ENCODE assay signal across 13 cellular contexts in genomic region chr10:107163904-107164861, GRCh38. TPM values are rescaled to one million over a fixed set of nuclear protein-coding genes. Genes with fewer than 3 reads are reported as not detected.
DNase-seq lines count a peak whose midpoint lies in the region; ATAC-seq and TF ChIP-seq lines count a peak whose summit lies in the region.
"Had no signal": no experiment of that assay in that cellular context is flagged by ENCODE, and none has a peak within 500 bp of the region (broad histone marks: within the 10 kb centered on the region; RNA-seq: fewer than 3 reads in every experiment).

Gene SORCS1 (minus strand): TSS chr10:107164706.

- under 1% methylated on average over 26 of the region's 105 CpGs for WGBS in SK-N-SH (ENCODE audit: low lambda C conversion rate)
- WGBS in ovary, 3 donors = 1 to 4% (median 3%) methylated on average over 54 to 105 of the region's 105 CpGs

- H3K4me3 ChIP-seq in BLaER1 (peak within 1 kb of the TSS; percentile 66), SK-N-SH (ENCODE audit: low read depth in 2 of 2, low read length in 1 of 2) (peak within 1 kb of the TSS; percentile 9 to 61; a peak in 3 of 4 replicates), ovary (peak within 1 kb of the TSS; percentile 33)
- H3K4me3 ChIP-seq: lung had no signal

- TF ChIP-seq RAD21 in SK-N-SH (IDR thresholded peaks at IDR 0.05; ENCODE audit: low read length) = no peak

- H3K4me1 ChIP-seq in BLaER1 (0 out of 2 replicates have a peak, but pooled peaks cover 6% of the 10 kb centered on the region), SK-N-SH (ENCODE audit: control insufficient read depth in 1 of 2, insufficient read depth in 2 of 2, low read depth in 1 of 2, low read length in 1 of 2) (peaks cover 0 to 8% of the 10 kb centered on the region in 2 experiments; a peak in 2 of 4 replicates), ovary (ENCODE audit: insufficient read depth) (no peaks in the 10 kb centered on the region)
- H3K4me1 ChIP-seq: adrenal gland had no signal

- no peaks in the 10 kb centered on the region for H3K79me2 ChIP-seq in SK-N-SH (ENCODE audit: insufficient read depth)

- H3F3A ChIP-seq in SK-N-SH (replicated peaks; ENCODE audit: insufficient read depth) = no peaks in the 10 kb centered on the region

- H4K20me1 ChIP-seq in BLaER1 = no peaks in the 10 kb centered on the region; the same call in 1 of the 2 replicates
- H4K20me1 ChIP-seq in SK-N-SH (ENCODE audit: insufficient read depth) = no peaks in the 10 kb centered on the region

- TF ChIP-seq CTCF in SK-N-SH (IDR thresholded peaks at IDR 0.05) (no peak), ovary (IDR thresholded peaks at IDR 0.05) (no peak)

- TF ChIP-seq POLR2A in ovary (IDR thresholded peaks at IDR 0.05) = no peak

- DNase-seq in SK-N-SH = peak; percentile 88
- peak; percentile 61 for DNase-seq in left ventricle myocardium superior
- peak in 1 of 5 donors; percentile 8 for DNase-seq in ovary
- DNase-seq: COR-L47, IMR-90 had no signal

- H3K9me2 ChIP-seq in SK-N-SH = no peaks in the 10 kb centered on the region

- CTCF ChIA-PET in SK-N-SH (lab: Yijun Ruan, JAX) = interaction anchor here (0.7 to 2.0 kb wide), 16 partner anchors 20 to 539 kb away, joined by 3 to 13 read pairs (median 4); no protein-coding TSS in a partner anchor

- POLR2A ChIA-PET in SK-N-SH (lab: Yijun Ruan, JAX) = interaction anchor here (0.7 to 1.7 kb wide), 9 partner anchors 14 to 459 kb away, joined by 3 to 11 read pairs (median 4); no protein-coding TSS in a partner anchor

- H3K27ac ChIP-seq in BLaER1 = no peak within 1 kb of the TSS
- H3K27ac ChIP-seq in SK-N-SH (ENCODE audit: low read depth in 2 of 2, low read length in 1 of 2) = peak within 1 kb of the TSS in 1 of 2 experiments; percentile 93; a peak in 2 of 4 replicates
- H3K27ac ChIP-seq in ovary = no peak within 1 kb of the TSS

- H3K9me3 ChIP-seq in BLaER1 (peaks cover 8% of the 10 kb centered on the region; the same call in 1 of the 2 replicates), SK-N-SH (no peaks in the 10 kb centered on the region), ovary (no peaks in the 10 kb centered on the region)
- H3K9me3 ChIP-seq: adrenal gland had no signal

- H3K9ac ChIP-seq in BLaER1 = no peak within 1 kb of the TSS
- H3K9ac ChIP-seq in SK-N-SH = no peak within 1 kb of the TSS

- H3K4me2 ChIP-seq in BLaER1 (peak within 1 kb of the TSS; percentile 75), SK-N-SH (peak within 1 kb of the TSS; percentile 37; the same call in 1 of the 2 replicates)

- TF ChIP-seq EP300 in SK-N-SH (IDR thresholded peaks at IDR 0.05; ENCODE audit: borderline replicate concordance in 1 of 2, low read depth in 1 of 2, low read length in 1 of 2) (no peak), ovary (IDR thresholded peaks at IDR 0.05) (no peak)

- H3K36me3 ChIP-seq in BLaER1 (no peaks in the 10 kb centered on the region), SK-N-SH (replicated peaks in 1 of 2; ENCODE audit: control insufficient read depth in 1 of 2, insufficient read depth in 2 of 2, low read length in 1 of 2) (no peaks in the 10 kb centered on the region), ovary (no peaks in the 10 kb centered on the region)
- H3K36me3 ChIP-seq: adrenal gland had no signal

- intact Hi-C loops in left ventricle myocardium superior (cut with micrococcal nuclease) (no loop called here), ovary (cut with DNase I) (no loop called here)

- no peak within 1 kb of the TSS for H2AFZ ChIP-seq in SK-N-SH (ENCODE audit: low read depth)

- peak; percentile 91 for ATAC-seq in left ventricle myocardium superior
- no peak for ATAC-seq in HG02973 (IDR thresholded peaks at IDR 0.05; ENCODE audit: unreplicated experiment)
- ATAC-seq in HG02852 (IDR thresholded peaks at IDR 0.05; ENCODE audit: unreplicated experiment) = no peak
- no peak for ATAC-seq in HG03196 (IDR thresholded peaks at IDR 0.05; ENCODE audit: unreplicated experiment)
- no peak for ATAC-seq in GM18873 (IDR thresholded peaks at IDR 0.05; ENCODE audit: low FRiP score, unreplicated experiment)

- H3K27me3 ChIP-seq in BLaER1 (peaks cover 45% of the 10 kb centered on the region), SK-N-SH (ENCODE audit: insufficient read depth) (peaks cover 10% of the 10 kb centered on the region; the same call in 1 of the 2 replicates), ovary (no peaks in the 10 kb centered on the region)

TF ChIP-seq in SK-N-SH, 30 proteins besides CTCF, POLR2A, EP300 and RAD21:
- TF ChIP-seq MEF2A (IDR thresholded peaks at IDR 0.05; ENCODE audit: borderline replicate concordance, low read depth) (no peak), FOSL2 (IDR thresholded peaks at IDR 0.05; ENCODE audit: borderline replicate concordance, low read depth) (no peak), SMC3 (IDR thresholded peaks at IDR 0.05; ENCODE audit: low read depth, low read length) (no peak), GABPA (IDR thresholded peaks at IDR 0.05; ENCODE audit: low read depth) (no peak), RFX5 (IDR thresholded peaks at IDR 0.05; ENCODE audit: low read length) (no peak), MAX (IDR thresholded peaks at IDR 0.05; ENCODE audit: low read depth) (no peak), RXRA (IDR thresholded peaks at IDR 0.05; ENCODE audit: borderline replicate concordance, low read depth) (no peak), POLR2AphosphoS5 (IDR thresholded peaks at IDR 0.05; ENCODE audit: low read depth, low read length) (no peak), SIN3A (IDR thresholded peaks at IDR 0.05; ENCODE audit: borderline replicate concordance, low read depth, low read length) (no peak), TEAD4 (IDR thresholded peaks at IDR 0.05; ENCODE audit: borderline replicate concordance, insufficient read depth) (no peak), CHD2 (IDR thresholded peaks at IDR 0.05; ENCODE audit: low read length, partially characterized antibody) (no peak), FOXJ3 (CRISPR knock-in tag; IDR thresholded peaks at IDR 0.05) (no peak), ZBTB33 (IDR thresholded peaks at IDR 0.05; ENCODE audit: borderline replicate concordance, low read depth) (no peak), TCF12 (IDR thresholded peaks at IDR 0.05) (no peak)
- TF ChIP-seq, protein P1, sequence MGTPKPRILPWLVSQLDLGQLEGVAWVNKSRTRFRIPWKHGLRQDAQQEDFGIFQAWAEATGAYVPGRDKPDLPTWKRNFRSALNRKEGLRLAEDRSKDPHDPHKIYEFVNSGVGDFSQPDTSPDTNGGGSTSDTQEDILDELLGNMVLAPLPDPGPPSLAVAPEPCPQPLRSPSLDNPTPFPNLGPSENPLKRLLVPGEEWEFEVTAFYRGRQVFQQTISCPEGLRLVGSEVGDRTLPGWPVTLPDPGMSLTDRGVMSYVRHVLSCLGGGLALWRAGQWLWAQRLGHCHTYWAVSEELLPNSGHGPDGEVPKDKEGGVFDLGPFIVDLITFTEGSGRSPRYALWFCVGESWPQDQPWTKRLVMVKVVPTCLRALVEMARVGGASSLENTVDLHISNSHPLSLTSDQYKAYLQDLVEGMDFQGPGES (IDR thresholded peaks at IDR 0.05; ENCODE audit: low read depth, low read length) = no peak

RNA-seq across cellular contexts. Expression of gene SORCS1, which starts in this region (rescaled TPM):
- 0.66 and 2.4 TPM in 2 replicates for polyA plus RNA-seq in SK-N-SH (2012; rRNA removed)
- 1.9 and 4.0 TPM in 2 replicates for polyA plus RNA-seq in SK-N-SH (2012; cell fraction: cytosol; rRNA removed)
- 2.0 and 2.4 TPM in 2 replicates for polyA plus RNA-seq in SK-N-SH (2012; cell fraction: nucleus; rRNA removed)
- 2.3 TPM for total RNA-seq in left ventricle myocardium superior
- total RNA-seq in ovary = 1 to 10 TPM in 4 of 7 donors, under 1 TPM in 3; 0.05 to 2.4 (median 1.0) TPM
- polyA plus RNA-seq in ovary = 1 to 10 TPM in 1 of 2 donors, under 1 TPM in 1; 0.22 to 1.2 TPM
- total RNA-seq: T-helper 2 cell treated with Interferon-gamma antibody and Interleukin-4, amounts not matched to agents 100 ng/mL and 5 ng/mL, for 36 hours had no signal
- polyA plus RNA-seq: IMR-90 had no signal
